ENCODE assay signal across 8 cellular contexts in the genomic region with DNA sequence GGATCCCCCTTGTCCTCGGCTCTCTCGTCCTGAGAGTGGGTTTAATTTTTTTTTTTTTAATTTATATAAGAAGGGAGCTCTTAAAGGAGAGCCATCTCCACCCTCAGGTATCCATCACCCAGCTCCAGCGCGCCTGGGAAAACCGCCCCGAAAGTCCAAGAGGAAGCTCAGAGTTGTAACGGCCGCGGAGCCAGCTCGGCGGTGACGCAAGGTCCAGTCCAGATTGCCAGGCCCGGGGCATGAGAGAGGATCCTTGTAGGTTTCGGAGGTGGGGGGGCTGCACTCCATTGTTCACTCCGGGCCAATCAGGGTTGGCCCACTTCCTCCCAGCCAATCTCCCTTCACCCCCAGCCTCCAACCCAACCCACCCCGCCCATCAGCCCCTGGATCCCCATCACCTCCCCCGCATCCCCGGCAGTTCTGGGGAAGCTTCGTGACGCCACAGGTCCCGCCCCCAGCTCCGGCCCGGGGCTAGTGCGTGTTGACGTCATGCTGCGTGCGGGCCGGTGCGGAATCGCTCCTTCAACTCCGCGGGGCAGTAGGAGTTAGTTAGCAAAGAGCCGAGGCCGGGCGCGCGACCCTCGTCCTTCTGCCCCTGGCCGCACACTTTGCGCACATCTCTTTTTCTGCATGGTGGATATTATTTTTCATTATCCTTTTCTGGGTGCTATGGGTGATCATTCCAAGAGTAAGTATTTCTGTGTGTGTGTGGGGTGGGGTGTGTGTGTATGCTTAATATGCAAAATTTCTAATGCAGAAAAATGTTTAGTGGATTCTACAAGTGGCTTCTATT. TPM values are rescaled to one million over a fixed set of nuclear protein-coding genes. Genes with fewer than 3 reads are reported as not detected.
DNase-seq lines count a peak whose midpoint lies in the region; ATAC-seq and TF ChIP-seq lines count a peak whose summit lies in the region.

Gene ISL2 (plus strand): TSS at position 520 of the 793 bp plus-strand sequence. CDS start 111 bp downstream, at position 631.

- peak within 1 kb of the TSS; percentile 81 to 83 for H3K4me3 Mint-ChIP-seq in effector memory CD8-positive, alpha-beta T cell

- no peaks in the 10 kb centered on the region for H3K9me3 ChIP-seq in mesodermal cell (ENCODE audit: control insufficient read depth, low read length)

- in situ Hi-C loops in G401 (cut with HindIII; ENCODE audit: low sequenced_read_pairs) = no loop called here

- peak within 1 kb of the TSS; percentile 44 for H3K27ac Mint-ChIP-seq in effector memory CD8-positive, alpha-beta T cell

- H3K4me3 ChIP-seq in LNCaP clone FGC (ENCODE audit: low read depth, low read length) (peak within 1 kb of the TSS; percentile 60), mesodermal cell (ENCODE audit: extremely low read depth, insufficient read depth, low read length, poor library complexity, severe bottlenecking) (peak within 1 kb of the TSS; percentile 48)

- TF ChIP-seq CTCF in LNCaP clone FGC (IDR thresholded peaks at IDR 0.05; ENCODE audit: control insufficient read depth, extremely low read depth, insufficient read depth) = no peak

- peak within 1 kb of the TSS; percentile 64 for H3K27ac ChIP-seq in mesodermal cell (ENCODE audit: low read depth, low read length, severe bottlenecking)

- H3K36me3 Mint-ChIP-seq in effector memory CD8-positive, alpha-beta T cell (ENCODE audit: insufficient read depth) = peaks cover 30% of the 10 kb centered on the region

- peak; percentile 38 for DNase-seq in G401 (ENCODE audit: low spot score)
- no peak for DNase-seq in LNCaP clone FGC (ENCODE audit: low read depth)
- DNase-seq in UCSD-AML1 (lab: John Stamatoyannopoulos, UW; ENCODE audit: unreplicated experiment) = peak; percentile 73
- peak in 2 of 3 experiments; percentile 31 to 43 for DNase-seq in effector memory CD8-positive, alpha-beta T cell
- peak; percentile 46 to 53 for DNase-seq in stimulated activated CD8-positive, alpha-beta memory T cell treated with anti-CD3 and anti-CD28 coated beads, Interleukin-7, amount 100 ng/mL, for 4 hours (ENCODE audit: low read depth in 2 of 2)
- DNase-seq in NCI-H2107 (lab: John Stamatoyannopoulos, UW) = no peak

- peak; percentile 55 for ATAC-seq in GM21737 (IDR thresholded peaks at IDR 0.05; ENCODE audit: unreplicated experiment)
- ATAC-seq in effector memory CD8-positive, alpha-beta T cell (replicated peaks) = peak; percentile 29

- peaks cover 75 to 91% of the 10 kb centered on the region in 2 donors for H3K27me3 Mint-ChIP-seq in effector memory CD8-positive, alpha-beta T cell

- H3K4me1 ChIP-seq in mesodermal cell (ENCODE audit: control insufficient read depth, insufficient read depth, low read length, poor library complexity, severe bottlenecking) = peaks cover 15% of the 10 kb centered on the region

- 1 to 2% methylated on average over 22 to 31 of the region's 40 CpGs for WGBS in mesodermal cell (ENCODE audit: insufficient coverage in 2 of 2), 2 experiments

- H3K36me3 ChIP-seq in mesodermal cell (ENCODE audit: control insufficient read depth, insufficient read depth, low read length) = no peaks in the 10 kb centered on the region

- H3K9me3 Mint-ChIP-seq in effector memory CD8-positive, alpha-beta T cell = no peaks in the 10 kb centered on the region

- H3K4me1 Mint-ChIP-seq in effector memory CD8-positive, alpha-beta T cell (ENCODE audit: low read depth in 2 of 2) = peaks cover 47 to 50% of the 10 kb centered on the region in 2 donors

RNA-seq across cellular contexts. Expression of gene ISL2, which starts in this region (rescaled TPM):
- total RNA-seq in G401 (2014; rRNA removed; shearing (Covaris generic)) = 0.44 TPM in 1 of 2 replicates, not detected in the other
- 1.3 TPM for polyA plus RNA-seq in mesodermal cell (2013, experiment 1 of 2)
- polyA plus RNA-seq in mesodermal cell (2013, experiment 2 of 2) = 0.86 TPM

Comparison
In these comparisons a context has a peak if more than half of its experiments do, and no peak if none do; other contexts are left out.
1. Peak in DNase-seq in G401; RNA of the gene not detected or under 1 TPM.
2. DNase-seq: peak in UCSD-AML1 (single experiment), effector memory CD8-positive, alpha-beta T cell (2 of 3) and stimulated activated CD8-positive, alpha-beta memory T cell treated with anti-CD3 and anti-CD28 coated beads, Interleukin-7, amount 100 ng/mL, for 4 hours (2 of 2); none in LNCaP clone FGC (single experiment) and NCI-H2107 (single experiment).